Comparison of ENCODE assay signal across 22 cellular contexts in the genomic region with DNA sequence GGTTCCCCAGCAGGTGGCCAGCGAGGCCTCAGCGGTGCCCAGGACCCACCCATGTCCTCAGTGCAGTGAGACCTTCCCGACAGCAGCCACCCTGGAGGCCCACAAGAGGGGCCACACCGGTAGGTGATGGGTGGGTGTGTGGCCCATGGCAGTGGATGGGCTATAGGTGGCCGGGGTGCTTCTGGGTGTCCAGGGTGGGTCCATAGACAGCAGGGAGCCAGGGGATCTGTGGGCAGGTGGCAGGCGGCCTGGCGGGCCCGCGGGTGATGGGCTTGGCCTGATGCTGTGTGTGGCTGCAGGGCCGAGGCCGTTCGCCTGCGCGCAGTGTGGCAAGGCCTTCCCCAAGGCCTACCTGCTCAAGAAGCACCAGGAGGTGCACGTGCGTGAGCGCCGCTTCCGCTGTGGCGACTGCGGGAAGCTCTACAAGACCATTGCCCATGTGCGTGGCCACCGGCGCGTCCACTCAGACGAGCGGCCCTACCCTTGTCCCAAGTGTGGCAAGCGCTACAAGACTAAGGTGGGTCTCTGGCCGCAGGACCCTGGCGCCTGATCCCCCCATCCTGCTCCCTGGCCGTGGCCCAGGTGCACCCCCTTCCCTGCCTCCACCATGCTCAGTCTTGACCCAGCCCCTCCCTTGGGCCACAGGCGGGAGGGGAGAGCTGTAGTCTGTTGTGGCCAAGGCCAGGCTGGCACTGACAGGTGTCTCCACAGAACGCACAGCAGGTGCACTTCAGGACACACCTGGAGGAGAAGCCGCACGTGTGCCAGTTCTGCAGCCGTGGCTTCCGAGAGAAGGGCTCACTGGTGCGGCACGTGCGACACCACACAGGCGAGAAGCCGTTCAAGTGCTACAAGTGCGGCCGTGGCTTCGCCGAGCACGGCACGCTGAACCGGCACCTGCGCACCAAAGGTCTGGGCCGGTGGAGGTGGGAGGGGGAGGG. TPM values are rescaled to one million over a fixed set of nuclear protein-coding genes. Genes with fewer than 3 reads are reported as not detected.
DNase-seq lines count a peak whose midpoint lies in the region; ATAC-seq and TF ChIP-seq lines count a peak whose summit lies in the region.
"Had no signal": no experiment of that assay in that cellular context is flagged by ENCODE, and none has a peak within 500 bp of the region (broad histone marks: within the 10 kb centered on the region; RNA-seq: fewer than 3 reads in every experiment).

No MANE protein-coding gene starts in this region.

- WGBS in esophagus squamous epithelium, 2 donors: 94 to 99% methylated on average over 16 to 29 of the region's 51 CpGs

- no peak overlapping the region for H3K27ac ChIP-seq in right atrium auricular region
- peak overlapping the region; percentile 93; the same call in 1 of the 2 replicates for H3K27ac ChIP-seq in RWPE1
- no peak overlapping the region for H3K27ac ChIP-seq in esophagus squamous epithelium
- H3K27ac ChIP-seq: esophagus muscularis mucosa had no signal

- no peaks in the 10 kb centered on the region for H3K27me3 ChIP-seq in right atrium auricular region
- peaks cover 7 to 48% (median 13%) of the 10 kb centered on the region in 4 donors for H3K27me3 ChIP-seq in esophagus squamous epithelium

- CTCF ChIA-PET in RWPE1 (lab: Yijun Ruan, JAX): interaction anchor here (0.5 to 0.6 kb wide), 3 partner anchors 20 to 52 kb away, joined by 3 to 4 read pairs (median 4); no protein-coding TSS in a partner anchor

- H3K9me3 ChIP-seq in right atrium auricular region (no peaks in the 10 kb centered on the region), esophagus squamous epithelium (no peaks in the 10 kb centered on the region)
- H3K9me3 ChIP-seq: esophagus muscularis mucosa, mucosa of descending colon had no signal

- H3K36me3 ChIP-seq in right atrium auricular region (peaks cover 67% of the 10 kb centered on the region), esophagus squamous epithelium (peaks cover 52 to 70% (median 53%) of the 10 kb centered on the region in 3 donors)

- DNase-seq in left ventricle myocardium superior (peak; percentile 27), right atrium auricular region (ENCODE audit: low spot score) (no peak), NCI-H187 treated with DMSO at 0.1 percent for 48 hours (lab: John Stamatoyannopoulos, UW) (peak; percentile 68), RWPE1 (ENCODE audit: low spot score) (no peak), esophagus squamous epithelium (lab: John Stamatoyannopoulos, UW) (no peak), medulla oblongata (ENCODE audit: extremely low spot score) (no peak)
- DNase-seq: activated CD4-positive, alpha-beta memory T cell treated with anti-CD3 and anti-CD28 coated beads for 36 hours; activated naive CD4-positive, alpha-beta T cell treated with anti-CD3 and anti-CD28 coated beads, Interleukin-2, amount 50 U/mL, for 16 hours; activated T-cell treated with anti-CD3 and anti-CD28 coated beads, Interleukin-2, amount 50 U/mL, for 1 hour; CD4-positive, alpha-beta T cell; cerebellar nuclear complex; effector memory CD4-positive, alpha-beta T cell; mucosa of descending colon; NCI-H146; NCI-H748 treated with DMSO at 0.1 percent for 48 hours; substantia nigra had no signal

- TF ChIP-seq POLR2A in esophagus squamous epithelium (IDR thresholded peaks at IDR 0.05): no peak

- intact Hi-C loops in left ventricle myocardium superior (cut with micrococcal nuclease): no loop called here
- intact Hi-C loops in esophagus squamous epithelium (cut with DNase I): no loop called here

- no peak overlapping the region for H3K4me3 ChIP-seq in right atrium auricular region
- H3K4me3 ChIP-seq in esophagus squamous epithelium: no peak overlapping the region
- H3K4me3 ChIP-seq: esophagus muscularis mucosa, mucosa of descending colon had no signal

- TF ChIP-seq CTCF in right atrium auricular region (IDR thresholded peaks at IDR 0.05): no peak
- TF ChIP-seq CTCF in RWPE1 (conservative IDR thresholded peaks at IDR 0.05; ENCODE audit: low read depth): no peak
- TF ChIP-seq CTCF in esophagus squamous epithelium (IDR thresholded peaks at IDR 0.05): no peak

- H3K4me1 ChIP-seq in right atrium auricular region: peaks cover 0 to 25% of the 10 kb centered on the region in 2 donors
- H3K4me1 ChIP-seq in esophagus squamous epithelium: peaks cover 22 to 57% (median 30%) of the 10 kb centered on the region in 3 donors

- ATAC-seq in left ventricle myocardium superior: no peak
- ATAC-seq in HG02885 (IDR thresholded peaks at IDR 0.05; ENCODE audit: poor library complexity, unreplicated experiment): no peak
- no peak for ATAC-seq in GM18867 (IDR thresholded peaks at IDR 0.05; ENCODE audit: unreplicated experiment)
- ATAC-seq: left lobe of liver, mucosa of descending colon, Panc1, WTC11 had no signal

- POLR2A ChIA-PET in RWPE1 (lab: Yijun Ruan, JAX; ENCODE audit: low non-redundant PET): no interaction called here

RNA-seq across cellular contexts. Expression of gene DNASE1L2, which starts 2.1 kb away (rescaled TPM):
- total RNA-seq in left ventricle myocardium superior: 0.47 TPM
- total RNA-seq in right atrium auricular region: under 1 TPM in 1 of 2 donors, not detected in 1; 0.83 TPM
- under 1 TPM in 3 of 4 donors, not detected in 1; 0.38 to 0.61 (median 0.57) TPM for total RNA-seq in esophagus squamous epithelium

RNA-seq across cellular contexts. Expression of gene E4F1, which starts 10.8 kb away (rescaled TPM):
- total RNA-seq in left ventricle myocardium superior: 14.2 TPM
- total RNA-seq in right atrium auricular region: 10 to 100 TPM; 10.0 to 16.7 TPM
- total RNA-seq in esophagus squamous epithelium: 10 to 100 TPM; 16.8 to 25.6 (median 19.2) TPM

RNA-seq across cellular contexts. Expression of gene ECI1, which starts 17.2 kb away (rescaled TPM):
- 225 TPM for total RNA-seq in left ventricle myocardium superior
- 100 to 1,000 TPM in 1 of 2 donors, 10 to 100 TPM in 1; 71.8 to 108 TPM for total RNA-seq in right atrium auricular region
- total RNA-seq in esophagus squamous epithelium: 10 to 100 TPM; 38.6 to 50.7 (median 42.6) TPM

RNA-seq across cellular contexts. Expression of gene PGP, which starts 19.5 kb away (rescaled TPM):
- 42.4 TPM for total RNA-seq in left ventricle myocardium superior
- 10 to 100 TPM; 15.5 to 17.7 TPM for total RNA-seq in right atrium auricular region
- total RNA-seq in esophagus squamous epithelium: 10 to 100 TPM in 1 of 4 donors, 1 to 10 TPM in 3; 5.5 to 14.2 (median 7.4) TPM

RNA-seq across cellular contexts. Expression of gene BRICD5, which starts 23.5 kb away (rescaled TPM):
- 10.0 TPM for total RNA-seq in left ventricle myocardium superior
- 1 to 10 TPM; 1.2 to 1.6 TPM for total RNA-seq in right atrium auricular region
- total RNA-seq in esophagus squamous epithelium: 1 to 10 TPM in 3 of 4 donors, not detected in 1; 1.1 to 2.0 (median 1.6) TPM

Comparison
In these comparisons a context has a peak if more than half of its experiments do, and no peak if none do; other contexts are left out.
1. DNase-seq: peak in left ventricle myocardium superior (single experiment) and NCI-H187 treated with DMSO at 0.1 percent for 48 hours (single experiment); none in right atrium auricular region (single experiment), RWPE1 (single experiment), esophagus squamous epithelium (single experiment) and medulla oblongata (single experiment).